In the genomic region with DNA sequence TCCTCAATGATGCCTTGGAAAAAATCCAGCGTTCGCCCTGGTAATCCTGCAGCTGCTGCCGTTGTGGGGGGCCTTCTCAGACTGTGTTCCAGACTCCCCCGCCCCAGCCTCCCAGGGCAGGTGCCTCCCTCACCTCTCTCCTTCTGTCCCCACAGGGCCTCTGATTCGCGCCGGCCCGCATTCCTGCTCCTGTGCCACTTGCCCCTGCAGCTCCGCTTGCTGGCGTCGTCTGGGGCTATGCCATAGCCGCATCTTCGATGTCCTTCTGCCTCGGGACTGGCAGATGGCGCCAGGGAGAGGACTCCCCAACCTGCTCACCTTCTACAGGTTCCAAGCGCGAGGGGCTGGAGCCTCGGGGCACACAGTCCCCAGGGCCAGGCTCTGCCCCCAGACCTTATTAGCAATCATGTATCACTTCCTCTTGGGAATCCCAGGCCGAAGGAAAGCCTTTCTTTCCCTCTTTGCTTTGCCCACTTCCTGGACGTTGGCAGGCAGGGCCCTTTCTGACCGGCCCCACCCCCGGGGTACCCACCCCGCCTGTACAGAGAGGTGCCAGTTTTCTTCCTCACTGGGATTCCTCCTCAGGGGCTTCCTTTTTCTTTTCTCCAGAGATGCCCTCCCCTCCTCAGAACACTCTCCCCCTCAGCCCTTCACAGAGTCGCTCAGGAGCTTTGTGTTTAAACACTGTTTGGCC, we compare ENCODE assay signal across 1 cellular context.
TF ChIP-seq lines count a peak whose summit lies in the region.

No MANE protein-coding gene starts in this region.

TF ChIP-seq in liver, 16 proteins besides CTCF, POLR2A, EP300 and RAD21:
- TF ChIP-seq FOXA2 (IDR thresholded peaks at IDR 0.05) (no peak), HNF4A (conservative IDR thresholded peaks at IDR 0.05) (no peak), HNF4G (IDR thresholded peaks at IDR 0.05) (no peak), NR2F2 (IDR thresholded peaks at IDR 0.05) (no peak), JUND (IDR thresholded peaks at IDR 0.05) (no peak)
- TF ChIP-seq, protein P1, sequence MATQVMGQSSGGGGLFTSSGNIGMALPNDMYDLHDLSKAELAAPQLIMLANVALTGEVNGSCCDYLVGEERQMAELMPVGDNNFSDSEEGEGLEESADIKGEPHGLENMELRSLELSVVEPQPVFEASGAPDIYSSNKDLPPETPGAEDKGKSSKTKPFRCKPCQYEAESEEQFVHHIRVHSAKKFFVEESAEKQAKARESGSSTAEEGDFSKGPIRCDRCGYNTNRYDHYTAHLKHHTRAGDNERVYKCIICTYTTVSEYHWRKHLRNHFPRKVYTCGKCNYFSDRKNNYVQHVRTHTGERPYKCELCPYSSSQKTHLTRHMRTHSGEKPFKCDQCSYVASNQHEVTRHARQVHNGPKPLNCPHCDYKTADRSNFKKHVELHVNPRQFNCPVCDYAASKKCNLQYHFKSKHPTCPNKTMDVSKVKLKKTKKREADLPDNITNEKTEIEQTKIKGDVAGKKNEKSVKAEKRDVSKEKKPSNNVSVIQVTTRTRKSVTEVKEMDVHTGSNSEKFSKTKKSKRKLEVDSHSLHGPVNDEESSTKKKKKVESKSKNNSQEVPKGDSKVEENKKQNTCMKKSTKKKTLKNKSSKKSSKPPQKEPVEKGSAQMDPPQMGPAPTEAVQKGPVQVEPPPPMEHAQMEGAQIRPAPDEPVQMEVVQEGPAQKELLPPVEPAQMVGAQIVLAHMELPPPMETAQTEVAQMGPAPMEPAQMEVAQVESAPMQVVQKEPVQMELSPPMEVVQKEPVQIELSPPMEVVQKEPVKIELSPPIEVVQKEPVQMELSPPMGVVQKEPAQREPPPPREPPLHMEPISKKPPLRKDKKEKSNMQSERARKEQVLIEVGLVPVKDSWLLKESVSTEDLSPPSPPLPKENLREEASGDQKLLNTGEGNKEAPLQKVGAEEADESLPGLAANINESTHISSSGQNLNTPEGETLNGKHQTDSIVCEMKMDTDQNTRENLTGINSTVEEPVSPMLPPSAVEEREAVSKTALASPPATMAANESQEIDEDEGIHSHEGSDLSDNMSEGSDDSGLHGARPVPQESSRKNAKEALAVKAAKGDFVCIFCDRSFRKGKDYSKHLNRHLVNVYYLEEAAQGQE (IDR thresholded peaks at IDR 0.05), result no peak
- TF ChIP-seq, protein P2, sequence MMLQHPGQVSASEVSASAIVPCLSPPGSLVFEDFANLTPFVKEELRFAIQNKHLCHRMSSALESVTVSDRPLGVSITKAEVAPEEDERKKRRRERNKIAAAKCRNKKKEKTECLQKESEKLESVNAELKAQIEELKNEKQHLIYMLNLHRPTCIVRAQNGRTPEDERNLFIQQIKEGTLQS (IDR thresholded peaks at IDR 0.05), result no peak
- TF ChIP-seq, protein P3, sequence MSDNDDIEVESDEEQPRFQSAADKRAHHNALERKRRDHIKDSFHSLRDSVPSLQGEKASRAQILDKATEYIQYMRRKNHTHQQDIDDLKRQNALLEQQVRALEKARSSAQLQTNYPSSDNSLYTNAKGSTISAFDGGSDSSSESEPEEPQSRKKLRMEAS (IDR thresholded peaks at IDR 0.05), result no peak
